In genomic region chr12:122147514-122148290, GRCh38 we compare ENCODE assay signal across 12 cellular contexts. TPM values are rescaled to one million over a fixed set of nuclear protein-coding genes. Genes with fewer than 3 reads are reported as not detected.
"Had no signal": no experiment of that assay in that cellular context is flagged by ENCODE, and none has a peak within 500 bp of the region (broad histone marks: within the 10 kb centered on the region; RNA-seq: fewer than 3 reads in every experiment).

No MANE protein-coding gene starts in this region.

- ATAC-seq: left lung had no signal

- H3K36me3 ChIP-seq: cardiac muscle cell had no signal

- H3K9ac ChIP-seq: parathyroid adenoma had no signal

- H3K27me3 ChIP-seq: cardiac muscle cell, left lung, right atrium auricular region had no signal

- H2AFZ ChIP-seq: parathyroid adenoma had no signal

- H3K27ac ChIP-seq: cardiac muscle cell, left lung, parathyroid adenoma, right atrium auricular region, skin epidermis had no signal

- H3K4me1 ChIP-seq: left lung, right atrium auricular region had no signal

- H3K4me3 ChIP-seq: cardiac muscle cell, left lung, right atrium auricular region, skin epidermis had no signal

- H3K9me3 Mint-ChIP-seq: activated T-cell treated with anti-CD3 and anti-CD28 coated beads, Interleukin-2, amount 50 U/mL, for 4 hours; neural crest cell; T-helper 1 cell treated with Interleukin-12 subunit alpha and Interleukin-12 subunit beta and Interleukin-4 antibody, amounts not matched to agents 30 μg/mL and 1 μg/mL, for 36 hours had no signal

- DNase-seq: activated CD4-positive, alpha-beta T cell treated with anti-CD3 and anti-CD28 coated beads, Interleukin-2, amount 50 U/mL, for 4 hours; activated gamma-delta T cell; activated T-cell treated with anti-CD3 and anti-CD28 coated beads, Interleukin-2, amount 50 U/mL, for 4 hours; left lung had no signal

- H3K4me3 Mint-ChIP-seq: activated T-cell treated with anti-CD3 and anti-CD28 coated beads, Interleukin-2, amount 50 U/mL, for 4 hours; neural crest cell; T-helper 1 cell treated with Interleukin-12 subunit alpha and Interleukin-12 subunit beta and Interleukin-4 antibody, amounts not matched to agents 30 μg/mL and 1 μg/mL, for 36 hours had no signal

- H3K27ac Mint-ChIP-seq: T-helper 1 cell treated with Interleukin-12 subunit alpha and Interleukin-12 subunit beta and Interleukin-4 antibody, amounts not matched to agents 30 μg/mL and 1 μg/mL, for 36 hours had no signal

- H3K9me3 ChIP-seq: left lung, right atrium auricular region had no signal

- H3K79me2 ChIP-seq: parathyroid adenoma had no signal

RNA-seq across cellular contexts. Expression of gene IL31, which starts 26.3 kb away (rescaled TPM):
- total RNA-seq: cardiac muscle cell, esophagus mucosa, left lung, neural crest cell, right atrium auricular region had no signal
- polyA plus RNA-seq: adipose tissue, cardiac muscle cell had no signal

RNA-seq across cellular contexts. Expression of gene B3GNT4, which starts 55.8 kb away (rescaled TPM):
- total RNA-seq: right atrium auricular region had no signal
